16 cellular contexts compared by ENCODE assay signal in the genomic region with DNA sequence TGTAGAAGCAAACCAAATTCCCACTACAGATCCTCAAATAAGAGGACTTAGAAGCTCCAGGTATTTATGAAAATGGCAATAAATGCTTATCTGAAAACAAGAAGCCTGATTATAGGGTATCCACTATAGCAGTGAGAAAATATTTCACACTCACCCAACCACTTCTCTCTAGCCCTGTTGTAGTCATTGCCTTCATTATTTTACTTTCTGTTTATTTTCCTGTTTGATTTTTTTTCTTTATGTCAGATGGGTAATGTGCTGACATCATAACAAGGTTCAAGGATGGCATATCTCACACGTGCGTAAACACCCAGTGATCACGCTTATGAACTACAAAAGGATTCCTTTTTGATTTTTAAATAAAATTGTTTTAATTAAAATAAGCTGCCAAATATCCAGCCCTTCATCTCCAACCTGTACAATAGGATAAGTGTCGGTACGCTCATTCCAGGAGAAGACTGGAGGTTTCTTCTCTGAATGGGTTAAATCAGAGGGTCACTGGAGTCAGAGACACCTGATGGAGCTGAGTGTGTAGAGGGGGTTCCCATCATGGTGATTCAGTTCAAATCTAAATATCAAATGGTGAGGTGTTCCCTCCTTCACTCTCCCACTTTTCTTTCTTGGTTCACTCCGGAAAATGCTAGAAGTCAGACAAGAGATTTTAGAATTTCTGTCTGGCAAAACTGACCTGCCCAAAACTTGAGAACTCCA.
"Had no signal": no experiment of that assay in that cellular context is flagged by ENCODE, and none has a peak within 500 bp of the region (broad histone marks: within the 10 kb centered on the region; RNA-seq: fewer than 3 reads in every experiment).

No MANE protein-coding gene starts in this region.

- H3K27ac ChIP-seq: prostate gland, right atrium auricular region, SK-N-MC, stomach had no signal

- H3K4me3 ChIP-seq: prostate gland, right atrium auricular region, SK-N-MC, stomach had no signal

- H3K27me3 ChIP-seq: right atrium auricular region, stomach had no signal

- H3K9me3 Mint-ChIP-seq: activated CD4-positive, alpha-beta T cell treated with anti-CD3 and anti-CD28 coated beads, Interleukin-2, amount 10 ng/mL, durations not matched to agents 7 days and 5 days had no signal

- H3K27me3 Mint-ChIP-seq: activated CD4-positive, alpha-beta T cell treated with anti-CD3 and anti-CD28 coated beads, Interleukin-2, amount 10 ng/mL, durations not matched to agents 7 days and 5 days; memory B cell had no signal

- DNase-seq: activated CD4-positive, alpha-beta T cell treated with anti-CD3 and anti-CD28 coated beads, Interleukin-2, amount 10 ng/mL, durations not matched to agents 7 days and 5 days; activated naive CD4-positive, alpha-beta T cell treated with anti-CD3 and anti-CD28 coated beads for 36 hours; activated T-cell treated with anti-CD3 and anti-CD28 coated beads for 4 hours; amniotic stem cell; left ventricle myocardium superior; stimulated activated CD4-positive, alpha-beta T cell treated with anti-CD3 and anti-CD28 coated beads, Interleukin-2, amount 100 ng/mL, for 24 hours; stomach; T-helper 1 cell; T1000; trophoblast cell had no signal

- H3K4me1 Mint-ChIP-seq: neural crest cell had no signal

- H3K4me3 Mint-ChIP-seq: activated CD4-positive, alpha-beta T cell treated with anti-CD3 and anti-CD28 coated beads, Interleukin-2, amount 10 ng/mL, durations not matched to agents 7 days and 5 days; activated naive CD4-positive, alpha-beta T cell treated with anti-CD3 and anti-CD28 coated beads for 36 hours; memory B cell; neural crest cell had no signal

- H3K9me3 ChIP-seq: prostate gland, right atrium auricular region, stomach had no signal

- ATAC-seq: left ventricle myocardium superior had no signal

- H3K4me1 ChIP-seq: prostate gland, right atrium auricular region, stomach had no signal

- H3K36me3 ChIP-seq: prostate gland, right atrium auricular region, stomach had no signal

- H3K27ac Mint-ChIP-seq: activated CD4-positive, alpha-beta T cell treated with anti-CD3 and anti-CD28 coated beads, Interleukin-2, amount 10 ng/mL, durations not matched to agents 7 days and 5 days; activated naive CD4-positive, alpha-beta T cell treated with anti-CD3 and anti-CD28 coated beads for 36 hours; activated T-helper 2 cell treated with anti-CD3 and anti-CD28 coated beads, Interferon-gamma antibody, Interleukin-2, Interleukin-4, amounts not matched to agents 10 μg/mL and 5 μg/mL and 100 μg/mL, durations not matched to agents 14 hours and 24 hours and 36 hours; memory B cell had no signal
